In the genomic region with DNA sequence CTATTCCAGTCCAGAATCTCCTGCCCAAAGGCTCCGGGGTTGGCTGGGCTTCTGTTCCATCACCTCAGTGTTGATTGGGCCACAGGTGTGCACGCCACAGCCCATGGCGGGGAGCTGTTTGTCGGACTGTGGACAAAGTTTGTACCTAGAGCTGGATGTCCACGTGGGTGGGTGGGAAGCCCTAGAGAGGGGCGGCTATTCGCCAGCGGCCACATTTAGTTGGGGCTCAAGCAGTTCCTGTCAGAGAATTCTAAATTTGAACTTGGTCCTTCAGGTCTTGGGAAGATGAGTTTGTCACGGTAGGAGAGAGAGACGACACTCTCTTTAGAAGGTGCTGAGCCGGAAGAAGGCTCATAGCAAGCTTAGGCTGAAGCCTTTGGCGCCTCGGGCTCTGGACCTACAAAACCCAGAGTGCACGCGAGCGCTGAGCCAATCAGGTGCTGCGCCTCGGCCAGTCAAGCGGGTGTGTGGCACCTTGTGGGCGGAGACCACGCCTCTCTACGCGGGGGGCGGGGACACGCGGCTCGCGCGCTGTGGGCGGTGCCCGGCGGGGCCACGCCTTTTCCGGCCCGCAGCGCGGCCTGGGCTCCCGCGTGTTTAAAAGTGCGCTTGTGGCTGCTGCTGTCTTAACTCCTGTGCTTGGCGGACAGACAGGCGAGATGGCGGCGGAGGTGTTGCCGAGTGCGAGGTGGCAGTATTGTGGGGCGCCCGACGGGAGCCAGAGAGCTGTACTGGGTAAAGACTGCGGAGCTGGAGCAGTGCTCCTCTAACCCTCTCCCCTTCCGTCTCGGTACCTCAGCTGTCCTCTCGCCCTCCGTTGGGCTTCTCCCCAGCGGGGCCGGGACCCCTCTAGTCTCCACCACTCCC, we compare ENCODE assay signal across 8 cellular contexts. TPM values are rescaled to one million over a fixed set of nuclear protein-coding genes. Genes with fewer than 3 reads are reported as not detected.
A peak's percentile ranks its signal among the peaks of the same experiment; 100 is the strongest.
DNase-seq lines count a peak whose midpoint lies in the region; ATAC-seq and TF ChIP-seq lines count a peak whose summit lies in the region.

A gene with protein sequence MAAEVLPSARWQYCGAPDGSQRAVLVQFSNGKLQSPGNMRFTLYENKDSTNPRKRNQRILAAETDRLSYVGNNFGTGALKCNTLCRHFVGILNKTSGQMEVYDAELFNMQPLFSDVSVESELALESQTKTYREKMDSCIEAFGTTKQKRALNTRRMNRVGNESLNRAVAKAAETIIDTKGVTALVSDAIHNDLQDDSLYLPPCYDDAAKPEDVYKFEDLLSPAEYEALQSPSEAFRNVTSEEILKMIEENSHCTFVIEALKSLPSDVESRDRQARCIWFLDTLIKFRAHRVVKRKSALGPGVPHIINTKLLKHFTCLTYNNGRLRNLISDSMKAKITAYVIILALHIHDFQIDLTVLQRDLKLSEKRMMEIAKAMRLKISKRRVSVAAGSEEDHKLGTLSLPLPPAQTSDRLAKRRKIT (plus strand): TSS at position 560 of the 867 bp plus-strand sequence. CDS start 100 bp downstream, at position 660.

- peaks cover 0 to 6% of the 10 kb centered on the region in 2 donors for H3K4me1 ChIP-seq in aorta (ENCODE audit: control insufficient read depth in 1 of 2, insufficient read depth in 2 of 2, low read length in 2 of 2)

- intact Hi-C loops in aorta (cut with DNase I), result loop anchor here (2.0 to 10.0 kb wide), 4 partner anchors 92 to 909 kb away; a partner anchor contains a TSS

- peak within 1 kb of the TSS; percentile 87 to 93 for H3K27ac ChIP-seq in aorta (ENCODE audit: low read depth in 1 of 2, low read length in 2 of 2)

- no peak for TF ChIP-seq CTCF in astrocyte of the cerebellum (IDR thresholded peaks at IDR 0.05; ENCODE audit: low read depth, low read length, missing control alignments)

- no peaks in the 10 kb centered on the region for H3K27me3 ChIP-seq in aorta (ENCODE audit: control insufficient read depth in 1 of 2, insufficient read depth in 2 of 2, low read length in 1 of 2)

- no peaks in the 10 kb centered on the region for H3K36me3 ChIP-seq in aorta (ENCODE audit: control insufficient read depth in 1 of 2, insufficient read depth in 2 of 2, low read length in 1 of 2)

- in situ Hi-C loops in astrocyte of the cerebellum (cut with HindIII; ENCODE audit: low sequenced_read_pairs), result loop anchor here (5.0 kb wide), 1 partner anchor 92 kb away; a partner anchor contains a TSS

- DNase-seq in NCI-H2029 treated with DMSO at 0.1 percent for 48 hours (lab: John Stamatoyannopoulos, UW) (peak; percentile 71), T-helper 22 cell (ENCODE audit: low read depth) (peak; percentile 92), astrocyte of the cerebellum (ENCODE audit: low read depth) (peak; percentile 73), hepatic stellate cell (ENCODE audit: low spot score) (peak; percentile 95), renal cortical epithelial cell (ENCODE audit: low read depth) (peak; percentile 88), aorta (peak; percentile 96 to 98)

- H3K4me3 ChIP-seq in astrocyte of the cerebellum (ENCODE audit: low read depth, low read length) (peak within 1 kb of the TSS; percentile 89), aorta (ENCODE audit: low read length in 2 of 2) (peak within 1 kb of the TSS; percentile 45 to 48)

- H3K9me3 ChIP-seq in aorta (ENCODE audit: control insufficient read depth, low read length), result no peaks in the 10 kb centered on the region

- peak; percentile 88 for ATAC-seq in GM18508 (IDR thresholded peaks at IDR 0.05; ENCODE audit: insufficient read depth, unreplicated experiment)
- ATAC-seq in HG02981 (IDR thresholded peaks at IDR 0.05; ENCODE audit: unreplicated experiment), result peak; percentile 97
- peak; percentile 97 for ATAC-seq in aorta (ENCODE audit: low FRiP score)

- 3 to 4% methylated on average over 46 to 56 of the region's 56 CpGs for WGBS in aorta, 2 donors

RNA-seq across cellular contexts. Expression of the gene that starts here (rescaled TPM):
- 23.1 and 27.0 TPM in 2 replicates for total RNA-seq in renal cortical epithelial cell
- 10 to 100 TPM; 16.7 to 23.8 TPM for total RNA-seq in aorta
- polyA plus RNA-seq in aorta, result 10 to 100 TPM; 15.1 to 25.7 TPM

Comparison
In these comparisons a context has a peak if more than half of its experiments do, and no peak if none do; other contexts are left out.
1. Peak in every context shown above with its lines: DNase-seq, ATAC-seq, H3K4me3 ChIP-seq and H3K27ac ChIP-seq.